In genomic region chr1:109164538-109164937, GRCh38 we compare ENCODE assay signal across 2 cellular contexts.
TF ChIP-seq lines count a peak whose summit lies in the region.

No MANE protein-coding gene starts in this region.

TF ChIP-seq in IMR-90, 13 proteins besides CTCF, POLR2A, EP300 and RAD21:
- no peak for TF ChIP-seq USF2 (IDR thresholded peaks at IDR 0.05; ENCODE audit: low read depth, low read length)

TF ChIP-seq in H1, 55 proteins besides CTCF, POLR2A, EP300 and RAD21:
- TF ChIP-seq CHD2 (IDR thresholded peaks at IDR 0.05; ENCODE audit: low read length), result no peak
